Comparison of ENCODE assay signal across 8 cellular contexts in genomic region chr17:31488264-31488981, GRCh38.
DNase-seq lines count a peak whose midpoint lies in the region; ATAC-seq, FAIRE-seq and TF ChIP-seq lines count a peak whose summit lies in the region.

No MANE protein-coding gene starts in this region.

- peak overlapping the region; percentile 56 for H3K9ac ChIP-seq in KMS-11
- H3K9ac ChIP-seq in kidney (ENCODE audit: low read length in 2 of 2): peak overlapping the region; percentile 68 to 87

- peaks cover 0 to 2% of the 10 kb centered on the region in 2 donors for H3K36me3 Mint-ChIP-seq in CD4-positive, alpha-beta memory T cell
- H3K36me3 Mint-ChIP-seq in activated naive CD8-positive, alpha-beta T cell treated with anti-CD3 and anti-CD28 coated beads, Interleukin-2, amount 50 U/mL, for 24 hours (ENCODE audit: low read depth): no peaks in the 10 kb centered on the region

- intact Hi-C loops in CD4-positive, alpha-beta memory T cell (cut with micrococcal nuclease): loop anchor here (1.0 to 5.0 kb wide), 3 partner anchors 62 to 369 kb away; partner anchors contain the start of genes COPRS and EVI2B
- intact Hi-C loops in kidney (cut with DNase I): no loop called here
- intact Hi-C loops in stomach (cut with DNase I; ENCODE audit: low total_unique reads): no loop called here

- CTCF ChIA-PET in CD4-positive, alpha-beta memory T cell (lab: Charles Lee; ENCODE audit: partially characterized antibody): interaction anchor here (1.0 to 2.8 kb wide), 9 partner anchors 11 to 39 kb away, joined by 3 to 11 read pairs (median 3); no protein-coding TSS in a partner anchor

- H4K20me1 ChIP-seq in KMS-11 (ENCODE audit: insufficient read depth): no peaks in the 10 kb centered on the region

- POLR2A ChIA-PET in CD4-positive, alpha-beta memory T cell (lab: Charles Lee; ENCODE audit: partially characterized antibody): interaction anchor here (0.8 to 11.3 kb wide), 24 partner anchors 8 to 1165 kb away, joined by 3 to 332 read pairs (median 4); partner anchors contain the start of genes EVI2A, EVI2B and RHOT1

- WGBS in stomach, 5 donors: 2 to 11% (median 4%) methylated on average over 16 to 62 of the region's 62 CpGs

- no peaks in the 10 kb centered on the region for H3K27me3 ChIP-seq in CD4-positive, alpha-beta memory T cell (ENCODE audit: insufficient read depth, low read length)
- H3K27me3 ChIP-seq in KMS-11 (ENCODE audit: insufficient read depth, low read depth) (no peaks in the 10 kb centered on the region), stomach (peaks cover 0 to 23% (median 0%) of the 10 kb centered on the region in 3 donors)

- ATAC-seq in GM21515 (IDR thresholded peaks at IDR 0.05; ENCODE audit: unreplicated experiment): peak; percentile 23
- peak; percentile 4 for ATAC-seq in activated naive CD8-positive, alpha-beta T cell treated with anti-CD3 and anti-CD28 coated beads, Interleukin-2, amount 50 U/mL, for 24 hours
- ATAC-seq in GM21737 (IDR thresholded peaks at IDR 0.05; ENCODE audit: unreplicated experiment): no peak

- peaks cover 43 to 59% (median 53%) of the 10 kb centered on the region in 4 donors for H3K4me1 Mint-ChIP-seq in CD4-positive, alpha-beta memory T cell
- peaks cover 56% of the 10 kb centered on the region for H3K4me1 Mint-ChIP-seq in activated naive CD8-positive, alpha-beta T cell treated with anti-CD3 and anti-CD28 coated beads, Interleukin-2, amount 50 U/mL, for 24 hours

- H3K79me2 ChIP-seq in KMS-11 (ENCODE audit: insufficient read depth, low read depth): no peaks in the 10 kb centered on the region

- peak overlapping the region; percentile 68 to 73 for H3K4me3 ChIP-seq in CD4-positive, alpha-beta memory T cell (ENCODE audit: low read length in 2 of 2)
- H3K4me3 ChIP-seq in KMS-11 (IDR thresholded peaks at IDR 0.05; ENCODE audit: insufficient read depth, low read depth, low read length): no peak overlapping the region
- H3K4me3 ChIP-seq in kidney (ENCODE audit: low read length in 2 of 2): peak overlapping the region; percentile 65 to 69
- H3K4me3 ChIP-seq in stomach: peak overlapping the region; percentile 47 to 67 (median 60)

- H3K27ac Mint-ChIP-seq in CD4-positive, alpha-beta memory T cell: peak overlapping the region; percentile 73 to 99 (median 94)
- peak overlapping the region; percentile 78 for H3K27ac Mint-ChIP-seq in activated naive CD8-positive, alpha-beta T cell treated with anti-CD3 and anti-CD28 coated beads, Interleukin-2, amount 50 U/mL, for 24 hours

- H3K4me3 Mint-ChIP-seq in CD4-positive, alpha-beta memory T cell: peak overlapping the region; percentile 90 to 95 (median 92)
- H3K4me3 Mint-ChIP-seq in activated naive CD8-positive, alpha-beta T cell treated with anti-CD3 and anti-CD28 coated beads, Interleukin-2, amount 50 U/mL, for 24 hours: peak overlapping the region; percentile 81

- H3K36me3 ChIP-seq in CD4-positive, alpha-beta memory T cell (ENCODE audit: insufficient read depth, low read length): no peaks in the 10 kb centered on the region
- H3K36me3 ChIP-seq in KMS-11 (ENCODE audit: insufficient read depth) (no peaks in the 10 kb centered on the region), kidney (ENCODE audit: control insufficient read depth in 1 of 2, insufficient read depth in 2 of 2, low read length in 2 of 2) (no peaks in the 10 kb centered on the region), stomach (no peaks in the 10 kb centered on the region)

- no peak for FAIRE-seq in kidney (lab: Jason Lieb, UNC)

- H3K4me2 ChIP-seq in KMS-11: peak overlapping the region; percentile 73

- H3K27ac ChIP-seq in CD4-positive, alpha-beta memory T cell (ENCODE audit: low read depth, low read length): peak overlapping the region; percentile 79
- H3K27ac ChIP-seq in KMS-11 (no peak overlapping the region), kidney (ENCODE audit: low read depth in 2 of 2, low read length in 2 of 2) (peak overlapping the region; percentile 89 to 93), stomach (peak overlapping the region; percentile 87 to 93 (median 91))

- no peaks in the 10 kb centered on the region for H3K9me3 ChIP-seq in CD4-positive, alpha-beta memory T cell (ENCODE audit: control insufficient read depth in 1 of 2, low read length in 2 of 2)
- H3K9me3 ChIP-seq in kidney (ENCODE audit: control insufficient read depth in 1 of 2, low read length in 2 of 2): no peaks in the 10 kb centered on the region
- no peaks in the 10 kb centered on the region for H3K9me3 ChIP-seq in stomach

- no peak for TF ChIP-seq POLR2A in stomach (IDR thresholded peaks at IDR 0.05)

- no peaks in the 10 kb centered on the region for H3K27me3 Mint-ChIP-seq in CD4-positive, alpha-beta memory T cell
- no peaks in the 10 kb centered on the region for H3K27me3 Mint-ChIP-seq in activated naive CD8-positive, alpha-beta T cell treated with anti-CD3 and anti-CD28 coated beads, Interleukin-2, amount 50 U/mL, for 24 hours

- no peak for TF ChIP-seq EP300 in stomach (IDR thresholded peaks at IDR 0.05)

- H2AFZ ChIP-seq in KMS-11 (ENCODE audit: low read depth): peak overlapping the region; percentile 77

- TF ChIP-seq CTCF in KMS-11 (conservative IDR thresholded peaks at IDR 0.05; ENCODE audit: low read depth, low read length) (no peak), kidney (IDR thresholded peaks at IDR 0.05; ENCODE audit: borderline replicate concordance, extremely low read depth, insufficient read depth) (no peak), stomach (IDR thresholded peaks at IDR 0.05) (no peak)

- DNase-seq in CD4-positive, alpha-beta memory T cell: peak in 2 of 5 donors; percentile 24 to 58
- peak; percentile 39 for DNase-seq in activated naive CD8-positive, alpha-beta T cell treated with anti-CD3 and anti-CD28 coated beads, Interleukin-2, amount 50 U/mL, for 24 hours
- DNase-seq in kidney (peak; percentile 86), stomach (peak; percentile 61), NCI-H187 treated with DMSO at 0.1 percent for 48 hours (lab: John Stamatoyannopoulos, UW) (no peak)

- H3K4me1 ChIP-seq in CD4-positive, alpha-beta memory T cell (ENCODE audit: insufficient read depth, low read length): peaks cover 55% of the 10 kb centered on the region
- H3K4me1 ChIP-seq in KMS-11 (ENCODE audit: low read depth, poor library complexity, severe bottlenecking): peaks cover 10% of the 10 kb centered on the region
- H3K4me1 ChIP-seq in kidney (ENCODE audit: control insufficient read depth in 1 of 2, insufficient read depth in 1 of 2, low read depth in 1 of 2, low read length in 2 of 2): peaks cover 22 to 43% of the 10 kb centered on the region in 2 donors
- H3K4me1 ChIP-seq in stomach: peaks cover 50 to 67% (median 62%) of the 10 kb centered on the region in 4 donors

- H3K9me3 Mint-ChIP-seq in CD4-positive, alpha-beta memory T cell: peaks cover 0 to 1% (median 0%) of the 10 kb centered on the region in 8 donors
- no peaks in the 10 kb centered on the region for H3K9me3 Mint-ChIP-seq in activated naive CD8-positive, alpha-beta T cell treated with anti-CD3 and anti-CD28 coated beads, Interleukin-2, amount 50 U/mL, for 24 hours
